Comparison of ENCODE assay signal across 9 cellular contexts in genomic region chr6:126848119-126848518, GRCh38.
"Had no signal": no experiment of that assay in that cellular context is flagged by ENCODE, and none has a peak within 500 bp of the region (broad histone marks: within the 10 kb centered on the region; RNA-seq: fewer than 3 reads in every experiment).

No MANE protein-coding gene starts in this region.

- H3K36me3 ChIP-seq: HAP-1 had no signal

- H3K27ac ChIP-seq: GM23248, HL-60 had no signal

- H3K4me3 ChIP-seq: GM23248, HAP-1 had no signal

- H3K27ac Mint-ChIP-seq: HFFc6 had no signal

- H3K9me3 ChIP-seq: HAP-1 had no signal

- H3K4me1 ChIP-seq: HAP-1 had no signal

- H3K9ac ChIP-seq: GM23248 had no signal

- DNase-seq: GM23248, GOT3, H7, HFFc6, IMR-90, KBM-7 had no signal

- H2AFZ ChIP-seq: GM23248 had no signal

- H3K4me3 Mint-ChIP-seq: HFFc6 had no signal

- ATAC-seq: HCT116 had no signal
